In the genomic region with DNA sequence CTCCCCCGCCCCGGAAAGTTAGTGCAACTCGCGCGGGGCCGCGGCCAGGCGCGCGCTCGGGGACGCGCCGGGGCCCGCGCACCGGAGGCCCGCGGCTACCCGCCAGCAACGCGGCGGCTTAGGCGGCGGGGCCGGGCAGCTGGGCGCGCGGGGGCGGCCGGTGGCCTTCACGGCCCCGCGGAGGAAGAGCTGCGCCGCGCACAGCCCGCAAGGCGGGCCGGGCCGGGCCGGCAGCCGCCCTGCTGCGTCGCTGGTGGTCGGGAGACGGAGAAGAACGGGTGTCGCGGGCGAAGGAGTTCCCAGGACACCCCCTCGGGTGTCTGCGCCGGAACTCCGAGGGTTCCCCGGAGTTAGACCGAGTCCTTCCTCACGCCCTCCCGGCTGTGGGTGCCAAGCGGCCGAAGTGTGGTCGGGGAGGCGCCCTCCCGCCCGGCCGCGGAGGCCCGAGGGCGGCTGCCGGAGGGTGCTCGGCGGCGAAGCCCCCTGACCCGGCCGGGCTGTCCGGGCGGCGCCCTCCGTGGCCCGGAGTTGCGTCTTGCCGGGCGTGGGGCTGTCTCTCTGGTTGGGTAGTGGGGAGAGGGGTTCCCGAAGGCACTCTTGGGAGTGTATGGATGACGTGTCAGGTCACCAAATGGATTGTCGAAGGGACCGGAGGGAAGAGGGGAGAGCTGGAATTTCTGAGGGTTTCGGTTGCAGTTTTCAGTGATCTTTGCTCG, we compare ENCODE assay signal across 8 cellular contexts. TPM values are rescaled to one million over a fixed set of nuclear protein-coding genes. Genes with fewer than 3 reads are reported as not detected.
DNase-seq lines count a peak whose midpoint lies in the region; ATAC-seq, FAIRE-seq and TF ChIP-seq lines count a peak whose summit lies in the region.

No MANE protein-coding gene starts in this region.

- H2AFZ ChIP-seq in astrocyte (ENCODE audit: low read depth, low read length): peak overlapping the region; percentile 88

- H3K27ac ChIP-seq in astrocyte (ENCODE audit: low read depth, low read length): peak overlapping the region; percentile 97
- H3K27ac ChIP-seq in right atrium auricular region: peak overlapping the region; percentile 100
- peak overlapping the region; percentile 97 to 98 for H3K27ac ChIP-seq in prostate gland

- H4K20me1 ChIP-seq in astrocyte (ENCODE audit: insufficient read depth, low read length): peaks cover 11% of the 10 kb centered on the region

- H3K9me3 ChIP-seq in ES-I3 (ENCODE audit: control insufficient read depth, insufficient read depth, low read length) (no peaks in the 10 kb centered on the region), astrocyte (ENCODE audit: insufficient read depth, low read depth, low read length) (no peaks in the 10 kb centered on the region), right atrium auricular region (no peaks in the 10 kb centered on the region), prostate gland (no peaks in the 10 kb centered on the region)

- no peaks in the 10 kb centered on the region for H3K36me3 ChIP-seq in ES-I3 (ENCODE audit: insufficient read depth, low read length)
- H3K36me3 ChIP-seq in astrocyte (ENCODE audit: insufficient read depth, low read length): no peaks in the 10 kb centered on the region
- no peaks in the 10 kb centered on the region for H3K36me3 ChIP-seq in right atrium auricular region
- no peaks in the 10 kb centered on the region for H3K36me3 ChIP-seq in prostate gland

- intact Hi-C loops in prostate gland (cut with DNase I): no loop called here

- ATAC-seq in GM21528 (IDR thresholded peaks at IDR 0.05; ENCODE audit: low FRiP score, unreplicated experiment) (peak; percentile 43), GM18873 (IDR thresholded peaks at IDR 0.05; ENCODE audit: low FRiP score, unreplicated experiment) (no peak)

- TF ChIP-seq CTCF in astrocyte (IDR thresholded peaks at IDR 0.05; ENCODE audit: insufficient read depth, low read depth, low read length) (no peak), right atrium auricular region (IDR thresholded peaks at IDR 0.05) (no peak), prostate gland (IDR thresholded peaks at IDR 0.05) (no peak)

- peaks cover 46% of the 10 kb centered on the region for H3K79me2 ChIP-seq in astrocyte (ENCODE audit: insufficient read depth, low read length)

- H3K4me2 ChIP-seq in astrocyte (ENCODE audit: low read length): peak overlapping the region; percentile 97

- H3K27me3 ChIP-seq in astrocyte (ENCODE audit: insufficient read depth, low read length): no peaks in the 10 kb centered on the region
- H3K27me3 ChIP-seq in right atrium auricular region: no peaks in the 10 kb centered on the region
- no peaks in the 10 kb centered on the region for H3K27me3 ChIP-seq in prostate gland (replicated peaks; ENCODE audit: insufficient read depth)

- DNase-seq in SHP77 treated with DMSO at 0.1 percent for 48 hours (lab: John Stamatoyannopoulos, UW) (peak; percentile 22), astrocyte (ENCODE audit: low read depth) (peak; percentile 79), right atrium auricular region (ENCODE audit: low spot score) (no peak), prostate gland (ENCODE audit: low spot score) (peak; percentile 52)

- peaks cover 2% of the 10 kb centered on the region for H3K27me3 Mint-ChIP-seq in IgD-negative memory B cell
- H3K27me3 Mint-ChIP-seq in astrocyte (ENCODE audit: low read depth, unreplicated experiment): no peaks in the 10 kb centered on the region

- peak overlapping the region; percentile 88 for H3K9ac ChIP-seq in ES-I3 (ENCODE audit: low read depth, low read length)
- peak overlapping the region; percentile 99 for H3K9ac ChIP-seq in astrocyte (ENCODE audit: low read length)

- under 1% methylated on average over 36 of the region's 89 CpGs for WGBS in prostate gland

- no peaks in the 10 kb centered on the region for H3K9me3 Mint-ChIP-seq in IgD-negative memory B cell
- H3K9me3 Mint-ChIP-seq in astrocyte (ENCODE audit: unreplicated experiment): no peaks in the 10 kb centered on the region

- no peak for FAIRE-seq in astrocyte (lab: Jason Lieb, UNC)

- peak; percentile 37 for TF ChIP-seq POLR2A in prostate gland (IDR thresholded peaks at IDR 0.05)

- H3K4me1 ChIP-seq in ES-I3 (ENCODE audit: insufficient read depth, low read length) (no peaks in the 10 kb centered on the region), astrocyte (ENCODE audit: insufficient read depth, low read length) (peaks cover 19% of the 10 kb centered on the region), right atrium auricular region (peaks cover 0 to 40% of the 10 kb centered on the region in 2 donors), prostate gland (replicated peaks) (peaks cover 4% of the 10 kb centered on the region)

- H3K4me1 Mint-ChIP-seq in IgD-negative memory B cell (peaks cover 14 to 25% (median 22%) of the 10 kb centered on the region in 3 donors), astrocyte (ENCODE audit: low read depth, unreplicated experiment) (peaks cover 22% of the 10 kb centered on the region)

- H3K27ac Mint-ChIP-seq in IgD-negative memory B cell (peak overlapping the region; percentile 85 to 92 (median 91)), astrocyte (ENCODE audit: unreplicated experiment) (peak overlapping the region; percentile 99)

- no peaks in the 10 kb centered on the region for H3K36me3 Mint-ChIP-seq in IgD-negative memory B cell
- no peaks in the 10 kb centered on the region for H3K36me3 Mint-ChIP-seq in astrocyte (ENCODE audit: low read depth, unreplicated experiment)

- H3K4me3 Mint-ChIP-seq in IgD-negative memory B cell (peak overlapping the region; percentile 94 to 97 (median 96)), astrocyte (ENCODE audit: unreplicated experiment) (peak overlapping the region; percentile 96)

- H3K4me3 ChIP-seq in astrocyte (ENCODE audit: insufficient read depth, low read depth, low read length) (peak overlapping the region; percentile 82), right atrium auricular region (peak overlapping the region; percentile 90 to 96), prostate gland (peak overlapping the region; percentile 93 to 97)

RNA-seq across cellular contexts. Expression of a gene that starts 0.6 kb away (rescaled TPM):
- polyA plus RNA-seq in IgD-negative memory B cell: 4.4 TPM
- 37.9 and 39.3 TPM in 2 replicates for total RNA-seq in astrocyte
- 10 to 100 TPM; 45.4 to 48.1 TPM for total RNA-seq in right atrium auricular region
- 10 to 100 TPM; 18.7 to 27.5 TPM for total RNA-seq in prostate gland
